ENCODE assay signal across 15 cellular contexts in the genomic region with DNA sequence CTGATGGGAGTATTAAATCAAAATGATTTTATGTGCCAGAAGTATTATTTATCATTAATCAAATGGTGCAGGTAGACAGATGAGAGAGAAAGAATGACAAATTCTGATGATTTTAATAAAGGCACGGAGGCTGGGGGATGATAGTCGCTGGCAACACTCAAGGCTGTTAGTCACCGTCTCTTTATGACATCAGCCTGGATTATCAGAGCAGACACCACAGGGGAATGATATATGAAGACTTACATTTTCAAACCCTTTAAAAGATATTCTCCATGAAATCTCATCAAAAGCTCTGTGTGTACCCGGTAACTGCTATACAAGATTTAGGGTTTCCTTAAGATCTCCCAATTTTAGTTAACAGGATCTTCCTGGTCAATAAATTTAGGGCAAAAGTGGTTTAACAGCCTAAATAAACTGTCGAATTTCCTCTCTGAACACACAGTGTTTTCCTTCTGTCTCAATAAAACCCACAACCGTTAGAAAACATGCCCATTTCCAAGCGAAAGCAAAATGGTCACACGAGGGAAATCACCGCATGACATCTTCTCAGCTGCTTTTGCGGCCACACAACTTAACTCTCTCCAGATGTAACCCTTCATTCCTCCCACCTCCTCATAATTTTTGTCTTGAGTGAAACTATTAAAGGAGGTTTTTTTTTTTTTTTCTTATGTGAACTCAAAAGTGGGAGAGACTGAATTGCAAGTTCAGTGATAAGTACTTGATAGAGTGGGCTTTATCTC.
DNase-seq lines count a peak whose midpoint lies in the region; ATAC-seq and TF ChIP-seq lines count a peak whose summit lies in the region.
"Had no signal": no experiment of that assay in that cellular context is flagged by ENCODE, and none has a peak within 500 bp of the region (broad histone marks: within the 10 kb centered on the region; RNA-seq: fewer than 3 reads in every experiment).

No MANE protein-coding gene starts in this region.

- no peak overlapping the region for H3K9ac ChIP-seq in fibroblast of lung (ENCODE audit: insufficient read depth, low read length)

- CTCF ChIA-PET in activated CD8-positive, alpha-beta T cell treated with anti-CD3 and anti-CD28 coated beads for 36 hours (lab: Charles Lee) = no interaction called here
- CTCF ChIA-PET in activated CD8-positive, alpha-beta T cell treated with anti-CD3 and anti-CD28 coated beads, Interleukin-2, amount 10 ng/mL, durations not matched to agents 7 days and 5 days (lab: Charles Lee) = no interaction called here

- WGBS in urinary bladder = 31% methylated on average over 10 of the region's 10 CpGs

- no peak for TF ChIP-seq CTCF in activated CD8-positive, alpha-beta T cell treated with anti-CD3 and anti-CD28 coated beads for 36 hours (IDR thresholded peaks at IDR 0.05)
- no peak for TF ChIP-seq CTCF in fibroblast of lung (conservative IDR thresholded peaks at IDR 0.05 in 1 of 2, IDR thresholded peaks at IDR 0.05 in 1 of 2; ENCODE audit: low read depth in 1 of 2, low read length in 2 of 2)

- no peaks in the 10 kb centered on the region for H3K79me2 ChIP-seq in fibroblast of lung (ENCODE audit: control insufficient read depth, insufficient read depth, low read length)

- no peaks in the 10 kb centered on the region for H3K9me3 Mint-ChIP-seq in activated CD8-positive, alpha-beta T cell treated with anti-CD3 and anti-CD28 coated beads for 36 hours
- H3K9me3 Mint-ChIP-seq in activated CD8-positive, alpha-beta T cell treated with anti-CD3 and anti-CD28 coated beads, Interleukin-2, amount 10 ng/mL, durations not matched to agents 7 days and 5 days (ENCODE audit: insufficient read depth) = no peaks in the 10 kb centered on the region

- H3K9me3 ChIP-seq in fibroblast of lung (ENCODE audit: control insufficient read depth, insufficient read depth, low read depth, low read length) = no peaks in the 10 kb centered on the region
- H3K9me3 ChIP-seq: BE2C had no signal

- H3K4me1 Mint-ChIP-seq in activated CD8-positive, alpha-beta T cell treated with anti-CD3 and anti-CD28 coated beads for 36 hours (ENCODE audit: low read depth) = no peaks in the 10 kb centered on the region
- no peaks in the 10 kb centered on the region for H3K4me1 Mint-ChIP-seq in activated CD8-positive, alpha-beta T cell treated with anti-CD3 and anti-CD28 coated beads, Interleukin-2, amount 10 ng/mL, durations not matched to agents 7 days and 5 days (ENCODE audit: low read depth)

- H3K27me3 ChIP-seq in fibroblast of lung (ENCODE audit: control insufficient read depth, insufficient read depth, low read length) = peaks cover 7% of the 10 kb centered on the region
- H3K27me3 ChIP-seq: BE2C had no signal

- H4K20me1 ChIP-seq in fibroblast of lung (ENCODE audit: control insufficient read depth, extremely low read depth, insufficient read depth, low read length) = no peaks in the 10 kb centered on the region

- H3K27me3 Mint-ChIP-seq in activated CD8-positive, alpha-beta T cell treated with anti-CD3 and anti-CD28 coated beads for 36 hours = peaks cover 30% of the 10 kb centered on the region
- H3K27me3 Mint-ChIP-seq in activated CD8-positive, alpha-beta T cell treated with anti-CD3 and anti-CD28 coated beads, Interleukin-2, amount 10 ng/mL, durations not matched to agents 7 days and 5 days (ENCODE audit: low read depth) = peaks cover 18% of the 10 kb centered on the region

- H3K36me3 Mint-ChIP-seq in activated CD8-positive, alpha-beta T cell treated with anti-CD3 and anti-CD28 coated beads for 36 hours (ENCODE audit: low read depth) = no peaks in the 10 kb centered on the region
- H3K36me3 Mint-ChIP-seq in activated CD8-positive, alpha-beta T cell treated with anti-CD3 and anti-CD28 coated beads, Interleukin-2, amount 10 ng/mL, durations not matched to agents 7 days and 5 days (ENCODE audit: low read depth) = no peaks in the 10 kb centered on the region

- H3K27ac Mint-ChIP-seq in activated CD8-positive, alpha-beta T cell treated with anti-CD3 and anti-CD28 coated beads for 36 hours = no peak overlapping the region
- H3K27ac Mint-ChIP-seq in activated CD8-positive, alpha-beta T cell treated with anti-CD3 and anti-CD28 coated beads, Interleukin-2, amount 10 ng/mL, durations not matched to agents 7 days and 5 days = no peak overlapping the region
- H3K27ac Mint-ChIP-seq: activated T-helper 1 cell treated with anti-CD3 and anti-CD28 coated beads, Interleukin-12 subunit alpha, Interleukin-12 subunit beta, Interleukin-2, Interleukin-4 antibody, amounts not matched to agents 30 ng/mL and 10 ng/mL and 1 ng/mL, durations not matched to agents 14 hours and 24 hours and 36 hours had no signal

- no peak overlapping the region for H3K4me3 Mint-ChIP-seq in activated CD8-positive, alpha-beta T cell treated with anti-CD3 and anti-CD28 coated beads for 36 hours
- no peak overlapping the region for H3K4me3 Mint-ChIP-seq in activated CD8-positive, alpha-beta T cell treated with anti-CD3 and anti-CD28 coated beads, Interleukin-2, amount 10 ng/mL, durations not matched to agents 7 days and 5 days
- H3K4me3 Mint-ChIP-seq: activated T-helper 1 cell treated with anti-CD3 and anti-CD28 coated beads, Interleukin-12 subunit alpha, Interleukin-12 subunit beta, Interleukin-2, Interleukin-4 antibody, amounts not matched to agents 30 ng/mL and 10 ng/mL and 1 ng/mL, durations not matched to agents 14 hours and 24 hours and 36 hours had no signal

- intact Hi-C loops in activated CD8-positive, alpha-beta T cell treated with anti-CD3 and anti-CD28 coated beads for 36 hours (cut with micrococcal nuclease) = no loop called here

- no peak overlapping the region for H2AFZ ChIP-seq in fibroblast of lung (ENCODE audit: low read length)
- H2AFZ ChIP-seq: PC-9 had no signal

- no peak overlapping the region for H3K4me2 ChIP-seq in fibroblast of lung (ENCODE audit: extremely low read depth, insufficient read depth, low read length)
- H3K4me2 ChIP-seq: PC-9 had no signal

- H3K4me1 ChIP-seq in fibroblast of lung (ENCODE audit: control insufficient read depth, extremely low read depth, insufficient read depth, low read length) = no peaks in the 10 kb centered on the region
- H3K4me1 ChIP-seq in urinary bladder (ENCODE audit: insufficient read depth) = no peaks in the 10 kb centered on the region
- H3K4me1 ChIP-seq: BE2C had no signal

- POLR2A ChIA-PET in activated CD8-positive, alpha-beta T cell treated with anti-CD3 and anti-CD28 coated beads for 36 hours (lab: Charles Lee) = no interaction called here
- POLR2A ChIA-PET in activated CD8-positive, alpha-beta T cell treated with anti-CD3 and anti-CD28 coated beads, Interleukin-2, amount 10 ng/mL, durations not matched to agents 7 days and 5 days (lab: Charles Lee) = no interaction called here

- no peaks in the 10 kb centered on the region for H3K36me3 ChIP-seq in fibroblast of lung (ENCODE audit: control insufficient read depth, insufficient read depth, low read length)
- no peaks in the 10 kb centered on the region for H3K36me3 ChIP-seq in urinary bladder (ENCODE audit: insufficient read depth)
- H3K36me3 ChIP-seq: BE2C had no signal

- DNase-seq in activated CD8-positive, alpha-beta T cell treated with anti-CD3 and anti-CD28 coated beads for 36 hours = peak; percentile 7
- no peak for DNase-seq in activated CD8-positive, alpha-beta T cell treated with anti-CD3 and anti-CD28 coated beads, Interleukin-2, amount 10 ng/mL, durations not matched to agents 7 days and 5 days
- DNase-seq in MV-4-11 (lab: John Stamatoyannopoulos, UW) = peak; percentile 75
- peak; percentile 2 to 33 for DNase-seq in fibroblast of lung (ENCODE audit: low read depth in 2 of 2)
- no peak for DNase-seq in effector CD4-positive, alpha-beta T cell
- DNase-seq in LoVo (ENCODE audit: low spot score) = no peak
- DNase-seq: BE2C; cerebellar nuclear complex; PC-9; stimulated activated CD4-positive, alpha-beta T cell treated with anti-CD3 and anti-CD28 coated beads, Interleukin-2, amount 100 ng/mL, for 48 hours; substantia nigra had no signal

- ATAC-seq in activated CD8-positive, alpha-beta T cell treated with anti-CD3 and anti-CD28 coated beads for 36 hours = peak; percentile 24
- no peak for ATAC-seq in activated CD8-positive, alpha-beta T cell treated with anti-CD3 and anti-CD28 coated beads, Interleukin-2, amount 10 ng/mL, durations not matched to agents 7 days and 5 days
- ATAC-seq in HG02884 (IDR thresholded peaks at IDR 0.05; ENCODE audit: unreplicated experiment) = no peak
- ATAC-seq: HCT116 had no signal

- H3K4me3 ChIP-seq in fibroblast of lung (replicated peaks in 1 of 4; ENCODE audit: control extremely low read depth in 1 of 4, insufficient read depth in 1 of 4, low read depth in 3 of 4, low read length in 4 of 4) (peak overlapping the region in 1 of 4 experiments; percentile 18), urinary bladder (ENCODE audit: low read depth, low read length) (peak overlapping the region; percentile 5)
- H3K4me3 ChIP-seq: PC-9 had no signal

- H3K27ac ChIP-seq in fibroblast of lung (ENCODE audit: insufficient read depth, low read length) (no peak overlapping the region), urinary bladder (ENCODE audit: low read depth) (no peak overlapping the region)
- H3K27ac ChIP-seq: PC-9 had no signal

Comparison
In these comparisons a context has a peak if more than half of its experiments do, and no peak if none do; other contexts are left out.
1. DNase-seq: peak in activated CD8-positive, alpha-beta T cell treated with anti-CD3 and anti-CD28 coated beads for 36 hours (single experiment), MV-4-11 (single experiment) and fibroblast of lung (2 of 2); none in activated CD8-positive, alpha-beta T cell treated with anti-CD3 and anti-CD28 coated beads, Interleukin-2, amount 10 ng/mL, durations not matched to agents 7 days and 5 days (single experiment), effector CD4-positive, alpha-beta T cell (single experiment) and LoVo (single experiment).